In genomic region chr19:5002143-5002542, GRCh38 we compare ENCODE assay signal across 9 cellular contexts. TPM values are rescaled to one million over a fixed set of nuclear protein-coding genes. Genes with fewer than 3 reads are reported as not detected.
DNase-seq lines count a peak whose midpoint lies in the region; TF ChIP-seq lines count a peak whose summit lies in the region.
"Had no signal": no experiment of that assay in that cellular context is flagged by ENCODE, and none has a peak within 500 bp of the region (broad histone marks: within the 10 kb centered on the region; RNA-seq: fewer than 3 reads in every experiment).

No MANE protein-coding gene starts in this region.

- no peaks in the 10 kb centered on the region for H3K9me3 Mint-ChIP-seq in Calu3 (ENCODE audit: low read depth, unreplicated experiment)
- no peaks in the 10 kb centered on the region for H3K9me3 Mint-ChIP-seq in osteocyte (ENCODE audit: unreplicated experiment)

- H3K4me1 Mint-ChIP-seq in Calu3 (ENCODE audit: low read depth, unreplicated experiment) (peaks cover 9% of the 10 kb centered on the region), osteocyte (ENCODE audit: unreplicated experiment) (peaks cover 24% of the 10 kb centered on the region)

- H3K36me3 ChIP-seq in effector memory CD4-positive, alpha-beta T cell (ENCODE audit: control insufficient read depth, insufficient read depth, low read length), result no peaks in the 10 kb centered on the region

- in situ Hi-C loops in G401 (cut with HindIII; ENCODE audit: low sequenced_read_pairs), result no loop called here

- CTCF ChIA-PET in Calu3 (lab: Charles Lee), result interaction anchor here (0.7 to 1.2 kb wide), 2 partner anchors 29 to 739 kb away, joined by 5 to 7 read pairs; no protein-coding TSS in a partner anchor

- H3K4me3 Mint-ChIP-seq in Calu3 (ENCODE audit: low read depth, unreplicated experiment), result no peak overlapping the region
- H3K4me3 Mint-ChIP-seq in osteocyte (ENCODE audit: unreplicated experiment), result peak overlapping the region; percentile 21
- H3K4me3 Mint-ChIP-seq: activated CD4-positive, alpha-beta T cell treated with anti-CD3 and anti-CD28 coated beads, Interleukin-2, amount 10 ng/mL, durations not matched to agents 7 days and 5 days had no signal

- no peaks in the 10 kb centered on the region for H3K9me3 ChIP-seq in effector memory CD4-positive, alpha-beta T cell (ENCODE audit: control insufficient read depth, low read length)

- no peak overlapping the region for H3K27ac ChIP-seq in effector memory CD4-positive, alpha-beta T cell (ENCODE audit: insufficient read depth, low read length, poor library complexity, severe bottlenecking)

- DNase-seq in Calu3, result peak; percentile 19
- peak; percentile 31 for DNase-seq in NCI-H69 (lab: John Stamatoyannopoulos, UW)
- peak; percentile 30 for DNase-seq in dedifferentiated amniotic fluid mesenchymal stem cell (ENCODE audit: extremely low spot score)
- DNase-seq in osteocyte (ENCODE audit: extremely low spot score, unreplicated experiment), result no peak
- no peak for DNase-seq in NCI-H1048 (lab: John Stamatoyannopoulos, UW)
- no peak for DNase-seq in effector memory CD4-positive, alpha-beta T cell
- DNase-seq in G401 (ENCODE audit: low spot score), result no peak
- DNase-seq in NCI-H1105 treated with DMSO at 0.1 percent for 48 hours (lab: John Stamatoyannopoulos, UW), result no peak

- no TSS peak for BruUV-seq in Calu3 (replicated peaks; lab: Mats Ljungman, UMichigan)

- no peaks in the 10 kb centered on the region for H3K27me3 ChIP-seq in effector memory CD4-positive, alpha-beta T cell (replicated peaks; ENCODE audit: control insufficient read depth, insufficient read depth, low read length, poor library complexity, severe bottlenecking)

- intact Hi-C loops in Calu3 (cut with micrococcal nuclease; ENCODE audit: unreplicated experiment), result no loop called here

- TF ChIP-seq CTCF in Calu3 (IDR thresholded peaks at IDR 0.05; ENCODE audit: unreplicated experiment) (no peak), osteocyte (IDR thresholded peaks at IDR 0.05) (no peak)

- H3K27ac Mint-ChIP-seq in Calu3 (ENCODE audit: unreplicated experiment), result no peak overlapping the region
- H3K27ac Mint-ChIP-seq in osteocyte (ENCODE audit: unreplicated experiment), result peak overlapping the region; percentile 81
- H3K27ac Mint-ChIP-seq: activated CD4-positive, alpha-beta T cell treated with anti-CD3 and anti-CD28 coated beads, Interleukin-2, amount 10 ng/mL, durations not matched to agents 7 days and 5 days had no signal

- H3K4me1 ChIP-seq in effector memory CD4-positive, alpha-beta T cell (ENCODE audit: control insufficient read depth, insufficient read depth, low read length, poor library complexity, severe bottlenecking), result no peaks in the 10 kb centered on the region

- H3K27me3 Mint-ChIP-seq in Calu3 (ENCODE audit: unreplicated experiment), result no peaks in the 10 kb centered on the region
- no peaks in the 10 kb centered on the region for H3K27me3 Mint-ChIP-seq in osteocyte (ENCODE audit: unreplicated experiment)
- H3K27me3 Mint-ChIP-seq: activated CD4-positive, alpha-beta T cell treated with anti-CD3 and anti-CD28 coated beads, Interleukin-2, amount 10 ng/mL, durations not matched to agents 7 days and 5 days had no signal

- peaks cover 5% of the 10 kb centered on the region for H3K36me3 Mint-ChIP-seq in Calu3 (ENCODE audit: insufficient read depth, unreplicated experiment)
- H3K36me3 Mint-ChIP-seq in osteocyte (ENCODE audit: unreplicated experiment), result peaks cover 4% of the 10 kb centered on the region

- H3K4me3 ChIP-seq in effector memory CD4-positive, alpha-beta T cell (ENCODE audit: insufficient read depth, low read depth, low read length, poor library complexity, severe bottlenecking), result no peak overlapping the region

RNA-seq across cellular contexts. Expression of gene KDM4B, which starts 33.2 kb away (rescaled TPM):
- total RNA-seq in Calu3 (2022) (13.9 and 15.2 TPM in 2 replicates), osteocyte (48.4 and 49.0 TPM in 2 replicates)
- total RNA-seq in G401 (2014; rRNA removed; shearing (Covaris generic)), result 15.5 and 19.3 TPM in 2 replicates

Comparison
In these comparisons a context has a peak if more than half of its experiments do, and no peak if none do; other contexts are left out.
1. DNase-seq: peak in Calu3 (single experiment), NCI-H69 (single experiment) and dedifferentiated amniotic fluid mesenchymal stem cell (single experiment); none in osteocyte (single experiment), NCI-H1048 (single experiment), effector memory CD4-positive, alpha-beta T cell (0 of 3), G401 (single experiment) and NCI-H1105 treated with DMSO at 0.1 percent for 48 hours (single experiment).